Comparison of ENCODE assay signal across 28 cellular contexts in genomic region chr4:147633643-147634042, GRCh38.
"Had no signal": no experiment of that assay in that cellular context is flagged by ENCODE, and none has a peak within 500 bp of the region (broad histone marks: within the 10 kb centered on the region; RNA-seq: fewer than 3 reads in every experiment).

No MANE protein-coding gene starts in this region.

- FAIRE-seq: astrocyte, colon, frontal cortex had no signal

- H3K27me3 ChIP-seq: brain microvascular endothelial cell, esophagus squamous epithelium had no signal

- H3K4me1 Mint-ChIP-seq: activated CD4-positive, alpha-beta memory T cell treated with anti-CD3 and anti-CD28 coated beads, Interleukin-2, amount 10 ng/mL, durations not matched to agents 7 days and 5 days; activated CD4-positive, alpha-beta T cell treated with anti-CD3 and anti-CD28 coated beads for 36 hours; activated naive CD4-positive, alpha-beta T cell treated with anti-CD3 and anti-CD28 coated beads, Interleukin-2, amount 10 ng/mL, durations not matched to agents 7 days and 5 days had no signal

- H3K9me3 Mint-ChIP-seq: activated CD4-positive, alpha-beta memory T cell treated with anti-CD3 and anti-CD28 coated beads, Interleukin-2, amount 10 ng/mL, durations not matched to agents 7 days and 5 days; activated CD4-positive, alpha-beta T cell treated with anti-CD3 and anti-CD28 coated beads, Interleukin-2, amount 10 ng/mL, durations not matched to agents 7 days and 5 days; activated naive CD4-positive, alpha-beta T cell treated with anti-CD3 and anti-CD28 coated beads, Interleukin-2, amount 10 ng/mL, durations not matched to agents 7 days and 5 days; activated naive CD4-positive, alpha-beta T cell treated with anti-CD3 and anti-CD28 coated beads, Interleukin-2, amount 50 U/mL, for 72 hours; activated naive CD8-positive, alpha-beta T cell treated with anti-CD3 and anti-CD28 coated beads, Interleukin-2, amount 10 ng/mL, durations not matched to agents 7 days and 5 days; effector memory CD8-positive, alpha-beta T cell had no signal

- H3K4me3 ChIP-seq: esophagus squamous epithelium had no signal

- H3K27ac Mint-ChIP-seq: activated CD4-positive, alpha-beta memory T cell treated with anti-CD3 and anti-CD28 coated beads, Interleukin-2, amount 10 ng/mL, durations not matched to agents 7 days and 5 days; activated CD4-positive, alpha-beta T cell treated with anti-CD3 and anti-CD28 coated beads for 36 hours; activated CD4-positive, alpha-beta T cell treated with anti-CD3 and anti-CD28 coated beads, Interleukin-2, amount 10 ng/mL, durations not matched to agents 7 days and 5 days; activated naive CD4-positive, alpha-beta T cell treated with anti-CD3 and anti-CD28 coated beads, Interleukin-2, amount 10 ng/mL, durations not matched to agents 7 days and 5 days; activated naive CD8-positive, alpha-beta T cell treated with anti-CD3 and anti-CD28 coated beads, Interleukin-2, amount 10 ng/mL, durations not matched to agents 7 days and 5 days; activated T-cell treated with anti-CD3 and anti-CD28 coated beads, Interleukin-2, amount 50 U/mL, for 24 hours; activated T-cell treated with anti-CD3 and anti-CD28 coated beads, Interleukin-2, amount 50 U/mL, for 72 hours had no signal

- H3K27ac ChIP-seq: brain microvascular endothelial cell, esophagus squamous epithelium had no signal

- H3K4me1 ChIP-seq: esophagus squamous epithelium had no signal

- H3K4me3 Mint-ChIP-seq: activated CD4-positive, alpha-beta memory T cell treated with anti-CD3 and anti-CD28 coated beads, Interleukin-2, amount 10 ng/mL, durations not matched to agents 7 days and 5 days; activated CD4-positive, alpha-beta T cell treated with anti-CD3 and anti-CD28 coated beads for 36 hours; activated CD4-positive, alpha-beta T cell treated with anti-CD3 and anti-CD28 coated beads, Interleukin-2, amount 10 ng/mL, durations not matched to agents 7 days and 5 days; activated naive CD4-positive, alpha-beta T cell treated with anti-CD3 and anti-CD28 coated beads, Interleukin-2, amount 10 ng/mL, durations not matched to agents 7 days and 5 days; activated naive CD8-positive, alpha-beta T cell treated with anti-CD3 and anti-CD28 coated beads, Interleukin-2, amount 10 ng/mL, durations not matched to agents 7 days and 5 days; activated T-cell treated with anti-CD3 and anti-CD28 coated beads, Interleukin-2, amount 50 U/mL, for 24 hours; activated T-cell treated with anti-CD3 and anti-CD28 coated beads, Interleukin-2, amount 50 U/mL, for 72 hours; effector memory CD8-positive, alpha-beta T cell had no signal

- DNase-seq: activated CD4-positive, alpha-beta memory T cell treated with anti-CD3 and anti-CD28 coated beads, Interleukin-2, amount 10 ng/mL, durations not matched to agents 7 days and 5 days; activated CD4-positive, alpha-beta T cell treated with anti-CD3 and anti-CD28 coated beads for 36 hours; activated CD4-positive, alpha-beta T cell treated with anti-CD3 and anti-CD28 coated beads, Interleukin-2, amount 10 ng/mL, durations not matched to agents 7 days and 5 days; activated CD4-positive, alpha-beta T cell treated with anti-CD3 and anti-CD28 coated beads, Interleukin-2, amount 50 U/mL, for 4 hours; activated CD4-positive, CD25-positive, alpha-beta regulatory T cell; activated CD4-positive, CD25-positive, alpha-beta regulatory T cell treated with anti-CD3 and anti-CD28 coated beads, Interleukin-2, amount 50 U/mL, for 72 hours; activated CD8-positive, alpha-beta memory T cell treated with anti-CD3 and anti-CD28 coated beads, Interleukin-2, amount 50 U/mL, for 48 hours; activated gamma-delta T cell; activated naive CD4-positive, alpha-beta T cell; activated naive CD4-positive, alpha-beta T cell treated with anti-CD3 and anti-CD28 coated beads, Interleukin-2, amount 10 ng/mL, durations not matched to agents 7 days and 5 days; activated naive CD8-positive, alpha-beta T cell treated with anti-CD3 and anti-CD28 coated beads, Interleukin-2, amount 10 ng/mL, durations not matched to agents 7 days and 5 days; activated T-cell treated with anti-CD3 and anti-CD28 coated beads for 4 hours; activated T-cell treated with anti-CD3 and anti-CD28 coated beads, Interleukin-2, amount 50 U/mL, for 24 hours; activated T-cell treated with anti-CD3 and anti-CD28 coated beads, Interleukin-2, amount 50 U/mL, for 72 hours; anterior cingulate cortex; caudate nucleus; cortex of kidney; dermis blood vessel endothelial cell; effector CD4-positive, alpha-beta T cell; effector memory CD8-positive, alpha-beta T cell; esophagus squamous epithelium; glutamatergic neuron; T-helper 2 cell had no signal

- H3K27me3 Mint-ChIP-seq: activated CD4-positive, alpha-beta memory T cell treated with anti-CD3 and anti-CD28 coated beads, Interleukin-2, amount 10 ng/mL, durations not matched to agents 7 days and 5 days; activated CD4-positive, alpha-beta T cell treated with anti-CD3 and anti-CD28 coated beads for 36 hours; activated CD4-positive, alpha-beta T cell treated with anti-CD3 and anti-CD28 coated beads, Interleukin-2, amount 10 ng/mL, durations not matched to agents 7 days and 5 days; activated naive CD4-positive, alpha-beta T cell treated with anti-CD3 and anti-CD28 coated beads, Interleukin-2, amount 10 ng/mL, durations not matched to agents 7 days and 5 days; activated naive CD8-positive, alpha-beta T cell treated with anti-CD3 and anti-CD28 coated beads, Interleukin-2, amount 10 ng/mL, durations not matched to agents 7 days and 5 days; activated T-cell treated with anti-CD3 and anti-CD28 coated beads, Interleukin-2, amount 50 U/mL, for 24 hours; effector memory CD8-positive, alpha-beta T cell had no signal

- ATAC-seq: activated CD4-positive, alpha-beta T cell treated with anti-CD3 and anti-CD28 coated beads for 36 hours; activated naive CD4-positive, alpha-beta T cell treated with anti-CD3 and anti-CD28 coated beads, Interleukin-2, amount 50 U/mL, for 72 hours; activated T-cell treated with anti-CD3 and anti-CD28 coated beads, Interleukin-2, amount 50 U/mL, for 72 hours; effector memory CD8-positive, alpha-beta T cell had no signal
